In genomic region chr10:122145113-122145512, GRCh38 we compare ENCODE assay signal across 17 cellular contexts.
DNase-seq lines count a peak whose midpoint lies in the region; ATAC-seq, FAIRE-seq and TF ChIP-seq lines count a peak whose summit lies in the region.
"Had no signal": no experiment of that assay in that cellular context is flagged by ENCODE, and none has a peak within 500 bp of the region (broad histone marks: within the 10 kb centered on the region; RNA-seq: fewer than 3 reads in every experiment).

No MANE protein-coding gene starts in this region.

- CTCF ChIA-PET in A549 (lab: Yijun Ruan, JAX): interaction anchor here (1.1 to 1.6 kb wide), 3 partner anchors 27 to 93 kb away, joined by 3 to 5 read pairs (median 3); no protein-coding TSS in a partner anchor
- CTCF ChIA-PET in HEK293 (lab: Yijun Ruan, JAX): interaction anchor here (0.6 kb wide), 1 partner anchor 78 kb away, joined by 3 read pairs; no protein-coding TSS in a partner anchor
- CTCF ChIA-PET in CD8-positive, alpha-beta T cell (lab: Charles Lee): no interaction called here

- intact Hi-C loops in CD8-positive, alpha-beta T cell (cut with DNase I, micrococcal nuclease): loop anchor here in 1 of 2 experiments (10.0 kb wide), 1 partner anchor 560 kb away; no protein-coding TSS in a partner anchor

- POLR2A ChIA-PET in A549 (lab: Yijun Ruan, JAX): no interaction called here
- POLR2A ChIA-PET in HEK293 (lab: Yijun Ruan, JAX): no interaction called here
- POLR2A ChIA-PET in CD8-positive, alpha-beta T cell (lab: Charles Lee): no interaction called here

- no peak overlapping the region for H3K4me3 ChIP-seq in A549
- H3K4me3 ChIP-seq in HEK293 (ENCODE audit: low read depth, low read length): no peak overlapping the region
- no peak overlapping the region for H3K4me3 ChIP-seq in stomach smooth muscle (ENCODE audit: low read length in 2 of 2)
- H3K4me3 ChIP-seq in CD8-positive, alpha-beta T cell (ENCODE audit: low read depth, low read length): no peak overlapping the region
- H3K4me3 ChIP-seq: GM23338 had no signal

- no peak for DNase-seq in A549 (ENCODE audit: low read depth in 1 of 2, low spot score in 1 of 2)
- DNase-seq in glutamatergic neuron: no peak
- no peak for DNase-seq in CD8-positive, alpha-beta T cell
- DNase-seq: AML-193; CD4-positive, alpha-beta T cell; DMS79 treated with DMSO at 0.1 percent for 48 hours; GF-D8; H7 had no signal

- H3K27me3 Mint-ChIP-seq in glutamatergic neuron (ENCODE audit: unreplicated experiment): peaks cover 47% of the 10 kb centered on the region
- peaks cover 8% of the 10 kb centered on the region for H3K27me3 Mint-ChIP-seq in stimulated activated memory B cell treated with anti-CD40 and anti-IgM and Interleukin-4, amounts not matched to agents 10 μg/mL and 1 μg/mL and 100 μg/mL, for 72 hours
- H3K27me3 Mint-ChIP-seq in CD8-positive, alpha-beta T cell (ENCODE audit: low read depth): peaks cover 3% of the 10 kb centered on the region

- peak overlapping the region; percentile 81 for H3K27ac Mint-ChIP-seq in glutamatergic neuron (ENCODE audit: unreplicated experiment)
- no peak overlapping the region for H3K27ac Mint-ChIP-seq in stimulated activated memory B cell treated with anti-CD40 and anti-IgM and Interleukin-4, amounts not matched to agents 10 μg/mL and 1 μg/mL and 100 μg/mL, for 72 hours
- no peak overlapping the region for H3K27ac Mint-ChIP-seq in CD8-positive, alpha-beta T cell
- H3K27ac Mint-ChIP-seq: CD4-positive, alpha-beta T cell; GM23338 had no signal

- H3K27ac ChIP-seq in A549: no peak overlapping the region
- H3K27ac ChIP-seq in HEK293 (ENCODE audit: extremely low read depth, low read depth, low read length): no peak overlapping the region
- H3K27ac ChIP-seq in stomach smooth muscle (ENCODE audit: low read length): peak overlapping the region; percentile 31
- H3K27ac ChIP-seq in CD8-positive, alpha-beta T cell (ENCODE audit: low read depth, low read length): no peak overlapping the region
- H3K27ac ChIP-seq: C4-2B had no signal

- TF ChIP-seq CTCF in A549 (IDR thresholded peaks at IDR 0.05) (no peak), HEK293 (tag by site-specific recombination; IDR thresholded peaks at IDR 0.05) (no peak), glutamatergic neuron (IDR thresholded peaks at IDR 0.05; ENCODE audit: partially characterized antibody, unreplicated experiment) (no peak)
- no peak for TF ChIP-seq CTCF in CD8-positive, alpha-beta T cell (IDR thresholded peaks at IDR 0.05)

- H3K4me1 ChIP-seq in A549 (peaks cover 63% of the 10 kb centered on the region), HEK293 (ENCODE audit: control insufficient read depth, insufficient read depth, low read length) (peaks cover 6% of the 10 kb centered on the region), stomach smooth muscle (ENCODE audit: control insufficient read depth, insufficient read depth, low read length) (peaks cover 60% of the 10 kb centered on the region)
- H3K4me1 ChIP-seq in CD8-positive, alpha-beta T cell (ENCODE audit: insufficient read depth, low read length): no peaks in the 10 kb centered on the region

- FAIRE-seq in A549 (lab: Jason Lieb, UNC): no peak
- FAIRE-seq: A204.1, HepG2 had no signal

- peaks cover 52% of the 10 kb centered on the region for H3K9me3 Mint-ChIP-seq in glutamatergic neuron (ENCODE audit: unreplicated experiment)
- peaks cover 5% of the 10 kb centered on the region for H3K9me3 Mint-ChIP-seq in stimulated activated memory B cell treated with anti-CD40 and anti-IgM and Interleukin-4, amounts not matched to agents 10 μg/mL and 1 μg/mL and 100 μg/mL, for 72 hours
- peaks cover 4% of the 10 kb centered on the region for H3K9me3 Mint-ChIP-seq in CD8-positive, alpha-beta T cell

- H3K9me3 ChIP-seq in A549 (peaks cover 12% of the 10 kb centered on the region; the same call in 2 of the 3 replicates), HEK293 (ENCODE audit: control insufficient read depth, insufficient read depth, low read depth, low read length) (no peaks in the 10 kb centered on the region), stomach smooth muscle (ENCODE audit: control insufficient read depth in 2 of 2, low read length in 2 of 2) (peaks cover 0 to 4% of the 10 kb centered on the region in 2 donors)
- H3K9me3 ChIP-seq in CD8-positive, alpha-beta T cell (ENCODE audit: low read length): no peaks in the 10 kb centered on the region

- no peak for TF ChIP-seq POLR2A in A549 (IDR thresholded peaks at IDR 0.05; ENCODE audit: low read length)

- H3K4me1 Mint-ChIP-seq in glutamatergic neuron (ENCODE audit: low read depth, unreplicated experiment): peaks cover 65% of the 10 kb centered on the region
- H3K4me1 Mint-ChIP-seq in stimulated activated memory B cell treated with anti-CD40 and anti-IgM and Interleukin-4, amounts not matched to agents 10 μg/mL and 1 μg/mL and 100 μg/mL, for 72 hours: no peaks in the 10 kb centered on the region
- H3K4me1 Mint-ChIP-seq in CD8-positive, alpha-beta T cell (ENCODE audit: low read depth): no peaks in the 10 kb centered on the region

- no peak for TF ChIP-seq EP300 in A549 (IDR thresholded peaks at IDR 0.05)

- WGBS in A549 (ENCODE audit: missing lambda C conversion rate): 94% methylated on average over 2 of the region's 2 CpGs

- ATAC-seq in A549: no peak
- ATAC-seq in stimulated activated memory B cell treated with anti-CD40 and anti-IgM and Interleukin-4, amounts not matched to agents 10 μg/mL and 1 μg/mL and 100 μg/mL, for 72 hours: no peak
- ATAC-seq in CD8-positive, alpha-beta T cell: no peak
- ATAC-seq: GM23338, HCT116, HepG2 had no signal

- H3K36me3 Mint-ChIP-seq in glutamatergic neuron (ENCODE audit: unreplicated experiment): peaks cover 31% of the 10 kb centered on the region
- no peaks in the 10 kb centered on the region for H3K36me3 Mint-ChIP-seq in stimulated activated memory B cell treated with anti-CD40 and anti-IgM and Interleukin-4, amounts not matched to agents 10 μg/mL and 1 μg/mL and 100 μg/mL, for 72 hours
- no peaks in the 10 kb centered on the region for H3K36me3 Mint-ChIP-seq in CD8-positive, alpha-beta T cell
- H3K36me3 Mint-ChIP-seq: IgD-negative memory B cell had no signal

- no peak overlapping the region for H3K4me2 ChIP-seq in A549
- H3K4me2 ChIP-seq: GM23338 had no signal

- H3K36me3 ChIP-seq in HEK293 (ENCODE audit: control insufficient read depth in 2 of 2, insufficient read depth in 1 of 2, low read length in 2 of 2): no peaks in the 10 kb centered on the region
- H3K36me3 ChIP-seq in stomach smooth muscle (ENCODE audit: control insufficient read depth in 2 of 2, insufficient read depth in 2 of 2, low read length in 2 of 2): peaks cover 0 to 16% of the 10 kb centered on the region in 2 donors
- H3K36me3 ChIP-seq in CD8-positive, alpha-beta T cell (ENCODE audit: insufficient read depth, low read length): no peaks in the 10 kb centered on the region

- H3K27me3 ChIP-seq in stomach smooth muscle (ENCODE audit: control insufficient read depth in 1 of 2, insufficient read depth in 2 of 2, low read length in 2 of 2): no peaks in the 10 kb centered on the region
- H3K27me3 ChIP-seq in CD8-positive, alpha-beta T cell (ENCODE audit: insufficient read depth, low read length): no peaks in the 10 kb centered on the region

- peak overlapping the region; percentile 68 for H3K4me3 Mint-ChIP-seq in glutamatergic neuron (ENCODE audit: unreplicated experiment)
- no peak overlapping the region for H3K4me3 Mint-ChIP-seq in stimulated activated memory B cell treated with anti-CD40 and anti-IgM and Interleukin-4, amounts not matched to agents 10 μg/mL and 1 μg/mL and 100 μg/mL, for 72 hours
- no peak overlapping the region for H3K4me3 Mint-ChIP-seq in CD8-positive, alpha-beta T cell
- H3K4me3 Mint-ChIP-seq: CD4-positive, alpha-beta T cell; GM23338; IgD-negative memory B cell had no signal

- H3K9ac ChIP-seq in stomach smooth muscle (ENCODE audit: low read length in 2 of 2): no peak overlapping the region

- no peak for TF ChIP-seq RAD21 in A549 (conservative IDR thresholded peaks at IDR 0.05 in 1 of 2, IDR thresholded peaks at IDR 0.05 in 1 of 2)

TF ChIP-seq in A549, 52 proteins besides CTCF, POLR2A, EP300 and RAD21 (continues in another document):
- no peak for TF ChIP-seq ATOH8 (CRISPR knock-in tag; IDR thresholded peaks at IDR 0.05; ENCODE audit: low read depth)
- no peak for TF ChIP-seq NPAS2 (CRISPR knock-in tag; IDR thresholded peaks at IDR 0.05; ENCODE audit: borderline replicate concordance)
- TF ChIP-seq BHLHE40 (IDR thresholded peaks at IDR 0.05; ENCODE audit: low read depth, low read length): no peak
- TF ChIP-seq E2F6 (IDR thresholded peaks at IDR 0.05; ENCODE audit: borderline replicate concordance, low read depth): no peak

TF ChIP-seq in HEK293, 187 proteins besides CTCF, POLR2A, EP300 and RAD21 (continues in another document):
- TF ChIP-seq ZBTB49 (tag by site-specific recombination; IDR thresholded peaks at IDR 0.05; ENCODE audit: low read depth) (no peak), ZNF830 (tag by site-specific recombination; IDR thresholded peaks at IDR 0.05; ENCODE audit: low read depth) (no peak), ZNF76 (tag by site-specific recombination; IDR thresholded peaks at IDR 0.05; ENCODE audit: borderline replicate concordance, low read depth) (no peak), ZNF146 (tag by site-specific recombination; IDR thresholded peaks at IDR 0.05) (peak; percentile 99)
